In the genomic region with DNA sequence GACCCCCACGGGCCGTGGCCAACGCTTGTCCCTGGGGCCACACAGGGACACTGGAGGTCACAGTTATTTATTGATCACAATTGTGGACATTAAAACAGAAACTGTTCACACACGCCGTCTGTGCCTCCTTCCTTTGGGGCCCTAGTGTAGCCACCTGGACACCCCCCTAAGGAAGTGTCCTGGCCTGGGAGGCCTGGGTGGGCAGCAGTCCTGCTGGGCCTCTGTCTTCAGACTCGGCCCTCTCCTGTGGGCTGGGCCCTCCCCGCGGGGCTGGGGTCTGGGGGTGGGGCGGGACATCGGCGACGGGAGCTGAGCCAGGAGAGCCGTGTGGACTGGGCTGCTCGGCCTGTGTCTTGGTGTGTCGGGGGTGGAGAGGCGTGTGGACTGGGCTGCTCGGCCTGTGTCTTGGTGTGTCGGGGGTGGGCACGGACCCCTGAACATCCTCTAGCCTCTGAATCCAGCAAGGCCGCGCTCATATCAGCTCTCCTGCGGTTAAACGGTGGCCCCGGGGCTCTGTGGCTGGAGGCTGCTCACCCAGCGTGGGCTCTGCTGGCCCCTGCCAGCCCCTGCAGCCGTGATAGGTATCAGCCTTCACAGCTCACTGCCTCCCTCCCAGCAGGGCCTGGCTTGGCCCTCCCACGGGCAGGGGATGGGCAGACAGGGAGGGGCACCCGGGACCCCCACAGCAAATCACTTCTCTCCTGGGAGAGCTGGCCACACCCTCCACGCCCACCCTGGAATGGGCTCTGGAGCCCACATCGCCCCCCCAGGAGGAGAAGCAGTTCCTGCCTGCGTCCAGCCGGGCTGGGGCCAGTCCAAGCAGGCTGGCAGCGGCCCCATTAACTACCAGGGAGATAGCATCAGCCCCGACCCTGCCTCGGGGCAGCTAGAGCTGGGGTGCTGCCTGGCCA, we compare ENCODE assay signal across 1 cellular context.
TF ChIP-seq lines count a peak whose summit lies in the region.

No MANE protein-coding gene starts in this region.

TF ChIP-seq in IMR-90, 13 proteins besides CTCF, POLR2A, EP300 and RAD21:
- no peak for TF ChIP-seq BHLHE40 (IDR thresholded peaks at IDR 0.05; ENCODE audit: low read depth, low read length)
TF ChIP-seq in IMR-90: peak in this region for 0.
